Comparison of ENCODE assay signal across 24 cellular contexts in genomic region chr16:18937390-18937789, GRCh38. TPM values are rescaled to one million over a fixed set of nuclear protein-coding genes. Genes with fewer than 3 reads are reported as not detected.
"Had no signal": no experiment of that assay in that cellular context is flagged by ENCODE, and none has a peak within 500 bp of the region (broad histone marks: within the 10 kb centered on the region; RNA-seq: fewer than 3 reads in every experiment).

No MANE protein-coding gene starts in this region.

- DNase-seq: glutamatergic neuron; heart left ventricle; kidney glomerular epithelial cell; left cardiac atrium; left lung; mesendoderm; naive thymus-derived CD8-positive, alpha-beta T cell; occipital lobe; spleen; stimulated activated CD4-positive, alpha-beta T cell treated with anti-CD3 and anti-CD28 coated beads, Interleukin-4, amount 100 ng/mL, for 24 hours; stimulated activated naive CD4-positive, alpha-beta T cell; tibial artery; upper lobe of right lung had no signal

- H3K9ac ChIP-seq: parathyroid adenoma had no signal

- H3K27me3 ChIP-seq: heart left ventricle, hepatocyte, left lung, right atrium auricular region, spleen, suprapubic skin, tibial artery, upper lobe of right lung had no signal

- ATAC-seq: heart left ventricle; left cardiac atrium; left lung; naive thymus-derived CD8-positive, alpha-beta T cell; sciatic nerve; stimulated activated effector memory CD8-positive, alpha-beta T cell treated with anti-CD3 and anti-CD28 coated beads, Interleukin-12 subunit alpha, Interleukin-12 subunit beta, amount 100 ng/mL, for 72 hours; upper lobe of right lung had no signal

- H3K79me2 ChIP-seq: hepatocyte, parathyroid adenoma had no signal

- H3K4me3 ChIP-seq: heart left ventricle, hepatocyte, left lung, lung, right atrium auricular region, skin epidermis, spleen, suprapubic skin, thoracic aorta, tibial artery, upper lobe of right lung had no signal

- H3K36me3 ChIP-seq: heart left ventricle, left lung, right atrium auricular region, spleen, suprapubic skin, thoracic aorta, tibial artery, upper lobe of right lung had no signal

- H3K27ac ChIP-seq: heart left ventricle, hepatocyte, left lung, parathyroid adenoma, right atrium auricular region, skin epidermis, spleen, suprapubic skin, thoracic aorta, tibial artery, upper lobe of right lung had no signal

- H2AFZ ChIP-seq: hepatocyte, parathyroid adenoma had no signal

- FAIRE-seq: keratinocyte, urothelium cell line had no signal

- H3K4me2 ChIP-seq: hepatocyte had no signal

- H3K9me3 ChIP-seq: heart left ventricle, left lung, right atrium auricular region, spleen, suprapubic skin, thoracic aorta, tibial artery, upper lobe of right lung had no signal

- H3K4me1 ChIP-seq: left lung, parathyroid adenoma, spleen had no signal

RNA-seq across cellular contexts. Expression of gene TMC7, which starts 46.3 kb away (rescaled TPM):
- total RNA-seq: naive thymus-derived CD8-positive, alpha-beta T cell had no signal
